Comparison of ENCODE assay signal across 1 cellular context in the genomic region with DNA sequence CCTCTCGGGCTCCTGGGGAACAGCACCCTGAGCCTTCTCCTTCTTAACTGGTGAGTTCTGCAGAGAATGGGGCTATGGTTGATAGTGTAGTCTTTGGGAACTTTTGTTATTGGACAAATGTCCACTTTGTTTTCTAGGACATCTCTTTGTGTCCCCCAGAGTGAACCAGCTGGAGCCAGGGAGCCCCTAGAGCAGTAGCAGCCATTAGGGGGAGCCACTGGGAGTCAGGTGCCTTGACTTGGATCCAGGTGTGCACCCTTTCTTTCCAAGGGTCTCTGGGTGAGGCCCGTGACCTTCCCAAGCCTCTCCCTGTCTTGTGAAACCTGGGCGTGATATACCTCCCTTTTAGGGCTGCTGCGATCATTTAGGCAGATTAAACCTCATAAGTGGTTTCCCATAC.
TF ChIP-seq lines count a peak whose summit lies in the region.

No MANE protein-coding gene starts in this region.

TF ChIP-seq in WTC11, 78 proteins besides CTCF, POLR2A, EP300 and RAD21 (continued from another document):
- TF ChIP-seq, protein P1, sequence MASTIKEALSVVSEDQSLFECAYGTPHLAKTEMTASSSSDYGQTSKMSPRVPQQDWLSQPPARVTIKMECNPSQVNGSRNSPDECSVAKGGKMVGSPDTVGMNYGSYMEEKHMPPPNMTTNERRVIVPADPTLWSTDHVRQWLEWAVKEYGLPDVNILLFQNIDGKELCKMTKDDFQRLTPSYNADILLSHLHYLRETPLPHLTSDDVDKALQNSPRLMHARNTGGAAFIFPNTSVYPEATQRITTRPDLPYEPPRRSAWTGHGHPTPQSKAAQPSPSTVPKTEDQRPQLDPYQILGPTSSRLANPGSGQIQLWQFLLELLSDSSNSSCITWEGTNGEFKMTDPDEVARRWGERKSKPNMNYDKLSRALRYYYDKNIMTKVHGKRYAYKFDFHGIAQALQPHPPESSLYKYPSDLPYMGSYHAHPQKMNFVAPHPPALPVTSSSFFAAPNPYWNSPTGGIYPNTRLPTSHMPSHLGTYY (CRISPR knock-in tag; IDR thresholded peaks at IDR 0.05) = no peak
- no peak for TF ChIP-seq ZNF263 (CRISPR knock-in tag; IDR thresholded peaks at IDR 0.05; ENCODE audit: low read depth)
- no peak for TF ChIP-seq NR3C1 (CRISPR knock-in tag; conservative IDR thresholded peaks at IDR 0.05; ENCODE audit: low read depth)
- no peak for TF ChIP-seq MYBL2 (CRISPR knock-in tag; IDR thresholded peaks at IDR 0.05)
- TF ChIP-seq NFE2L1 (CRISPR knock-in tag; IDR thresholded peaks at IDR 0.05) = no peak
- no peak for TF ChIP-seq ZNF317 (CRISPR knock-in tag; IDR thresholded peaks at IDR 0.05; ENCODE audit: borderline replicate concordance, low read depth)
- TF ChIP-seq TEAD1 (CRISPR knock-in tag; IDR thresholded peaks at IDR 0.05) = no peak
- TF ChIP-seq CBFB (CRISPR knock-in tag; IDR thresholded peaks at IDR 0.05; ENCODE audit: low read depth) = no peak
- no peak for TF ChIP-seq ETV6 (CRISPR knock-in tag; IDR thresholded peaks at IDR 0.05)
- no peak for TF ChIP-seq IRF1 (CRISPR knock-in tag; IDR thresholded peaks at IDR 0.05)
- no peak for TF ChIP-seq HMGXB4 (CRISPR knock-in tag; IDR thresholded peaks at IDR 0.05)
- no peak for TF ChIP-seq NFATC4 (CRISPR knock-in tag; IDR thresholded peaks at IDR 0.05)
- no peak for TF ChIP-seq ZNF232 (CRISPR knock-in tag; IDR thresholded peaks at IDR 0.05)
- TF ChIP-seq STAT6 (CRISPR knock-in tag; conservative IDR thresholded peaks at IDR 0.05; ENCODE audit: low read depth) = no peak
